ENCODE assay signal across 1 cellular context in genomic region chr7:23246540-23246939, GRCh38.
TF ChIP-seq lines count a peak whose summit lies in the region.

Gene GPNMB (plus strand): TSS chr7:23246775. CDS start chr7:23246858, 83 bp downstream.

TF ChIP-seq in SK-N-SH, 30 proteins besides CTCF, POLR2A, EP300 and RAD21 (continued from another document):
- TF ChIP-seq MXI1 (IDR thresholded peaks at IDR 0.05; ENCODE audit: low read depth, low read length), result no peak
